In genomic region chr13:58343081-58343480, GRCh38 we compare ENCODE assay signal across 18 cellular contexts.
"Had no signal": no experiment of that assay in that cellular context is flagged by ENCODE, and none has a peak within 500 bp of the region (broad histone marks: within the 10 kb centered on the region; RNA-seq: fewer than 3 reads in every experiment).

No MANE protein-coding gene starts in this region.

- H3K27ac ChIP-seq: body of pancreas, parathyroid adenoma, testis had no signal

- H3K4me3 ChIP-seq: body of pancreas, testis had no signal

- FAIRE-seq: keratinocyte had no signal

- H3K36me3 Mint-ChIP-seq: T-cell had no signal

- H3K4me1 Mint-ChIP-seq: activated CD4-positive, alpha-beta T cell treated with anti-CD3 and anti-CD28 coated beads, Interleukin-2, amount 10 ng/mL, durations not matched to agents 24 days and 14 days; activated T-helper 17 cell treated with anti-CD3 and anti-CD28 coated beads, Interleukin-2, amount 50 U/mL, for 72 hours; central memory CD8-positive, alpha-beta T cell; mesothelial cell of epicardium; T-cell had no signal

- H3K27ac Mint-ChIP-seq: activated CD4-positive, alpha-beta T cell treated with anti-CD3 and anti-CD28 coated beads, Interleukin-2, amount 10 ng/mL, durations not matched to agents 24 days and 14 days; activated naive CD4-positive, alpha-beta T cell treated with anti-CD3 and anti-CD28 coated beads for 36 hours; activated T-helper 17 cell treated with anti-CD3 and anti-CD28 coated beads, Interleukin-2, amount 50 U/mL, for 72 hours; mesothelial cell of epicardium; stimulated activated naive CD8-positive, alpha-beta T cell treated with anti-CD3 and anti-CD28 coated beads, Interleukin-15, Interleukin-2, amounts not matched to agents 100 ng/mL and 50 ng/mL, for 24 hours; T-cell had no signal

- ATAC-seq: activated T-helper 17 cell treated with anti-CD3 and anti-CD28 coated beads, Interleukin-2, amount 50 U/mL, for 72 hours; body of pancreas; T-cell had no signal

- H2AFZ ChIP-seq: parathyroid adenoma had no signal

- H3K9ac ChIP-seq: parathyroid adenoma had no signal

- H3K4me3 Mint-ChIP-seq: activated CD4-positive, alpha-beta T cell treated with anti-CD3 and anti-CD28 coated beads, Interleukin-2, amount 10 ng/mL, durations not matched to agents 24 days and 14 days; activated naive CD4-positive, alpha-beta T cell treated with anti-CD3 and anti-CD28 coated beads for 36 hours; activated T-helper 17 cell treated with anti-CD3 and anti-CD28 coated beads, Interleukin-2, amount 50 U/mL, for 72 hours; central memory CD8-positive, alpha-beta T cell; mesothelial cell of epicardium; stimulated activated naive CD8-positive, alpha-beta T cell treated with anti-CD3 and anti-CD28 coated beads, Interleukin-15, Interleukin-2, amounts not matched to agents 100 ng/mL and 50 ng/mL, for 24 hours; T-cell had no signal

- H3K79me2 ChIP-seq: parathyroid adenoma had no signal

- H3K9me3 ChIP-seq: body of pancreas, testis had no signal

- H3K27me3 ChIP-seq: body of pancreas, testis had no signal

- H3K4me1 ChIP-seq: body of pancreas, parathyroid adenoma, testis had no signal

- DNase-seq: activated CD4-positive, alpha-beta T cell treated with anti-CD3 and anti-CD28 coated beads, Interleukin-2, amount 10 ng/mL, durations not matched to agents 24 days and 14 days; activated naive CD4-positive, alpha-beta T cell treated with anti-CD3 and anti-CD28 coated beads for 36 hours; body of pancreas; effector memory CD4-positive, alpha-beta T cell; erythroblast; foreskin fibroblast; head of caudate nucleus; retina; stimulated activated CD4-positive, alpha-beta T cell treated with anti-CD3 and anti-CD28 coated beads, Interleukin-15, amount 100 ng/mL, for 24 hours; stimulated activated CD4-positive, alpha-beta T cell treated with anti-CD3 and anti-CD28 coated beads, Interleukin-4, amount 100 ng/mL, for 24 hours; T-cell; testis had no signal

- H3K27me3 Mint-ChIP-seq: activated CD4-positive, alpha-beta T cell treated with anti-CD3 and anti-CD28 coated beads, Interleukin-2, amount 10 ng/mL, durations not matched to agents 24 days and 14 days; activated T-helper 17 cell treated with anti-CD3 and anti-CD28 coated beads, Interleukin-2, amount 50 U/mL, for 72 hours; central memory CD8-positive, alpha-beta T cell; stimulated activated naive CD8-positive, alpha-beta T cell treated with anti-CD3 and anti-CD28 coated beads, Interleukin-15, Interleukin-2, amounts not matched to agents 100 ng/mL and 50 ng/mL, for 24 hours; T-cell had no signal
